ENCODE assay signal across 19 cellular contexts in genomic region chr19:14443632-14444216, GRCh38. TPM values are rescaled to one million over a fixed set of nuclear protein-coding genes. Genes with fewer than 3 reads are reported as not detected.
"Had no signal": no experiment of that assay in that cellular context is flagged by ENCODE, and none has a peak within 500 bp of the region (broad histone marks: within the 10 kb centered on the region; RNA-seq: fewer than 3 reads in every experiment).

No MANE protein-coding gene starts in this region.

- H3K4me2 ChIP-seq: smooth muscle cell had no signal

- H3K4me1 ChIP-seq: thyroid gland had no signal

- ATAC-seq: left cardiac atrium, lower lobe of right lung, natural killer cell, pancreas, right cardiac atrium had no signal

- DNase-seq: effector memory CD4-positive, alpha-beta T cell; esophagus squamous epithelium; kidney; left cardiac atrium; left ventricle myocardium inferior; lower lobe of right lung; natural killer cell; nucleus accumbens; right cardiac atrium; stimulated activated CD4-positive, alpha-beta T cell treated with anti-CD3 and anti-CD28 coated beads, Interleukin-2, amount 100 ng/mL, for 48 hours; stimulated activated naive CD4-positive, alpha-beta T cell treated with Interleukin-2 at 50 U/mL for 16 hours; thyroid gland; uterus had no signal

- H3K4me3 ChIP-seq: esophagus squamous epithelium, left ventricle myocardium inferior, lower lobe of right lung, pancreas, smooth muscle cell, suprapubic skin, thyroid gland, upper lobe of left lung, uterus had no signal

- H3K27ac ChIP-seq: esophagus squamous epithelium, left ventricle myocardium inferior, lower lobe of right lung, pancreas, suprapubic skin, thyroid gland, upper lobe of left lung, uterus had no signal

- FAIRE-seq: endometrium, kidney, pancreas had no signal

- H3K9me3 ChIP-seq: esophagus squamous epithelium, left ventricle myocardium inferior, lower lobe of right lung, pancreas, suprapubic skin, thyroid gland, upper lobe of left lung, uterus had no signal

- H3K27me3 ChIP-seq: esophagus squamous epithelium, pancreas, suprapubic skin, thyroid gland, upper lobe of left lung, uterus had no signal

- H3K36me3 ChIP-seq: uterus had no signal

RNA-seq across cellular contexts. Expression of gene PTGER1, which starts 31.4 kb away (rescaled TPM):
- total RNA-seq: left ventricle myocardium inferior, myocyte had no signal
- polyA plus RNA-seq: right cardiac atrium had no signal
